1 cellular context compared by ENCODE assay signal in genomic region chr2:192030289-192030688, GRCh38.
TF ChIP-seq lines count a peak whose summit lies in the region.

No MANE protein-coding gene starts in this region.

TF ChIP-seq in HepG2, 621 proteins besides CTCF, POLR2A, EP300 and RAD21 (continued from another document):
- TF ChIP-seq PAXIP1 (CRISPR knock-in tag; conservative IDR thresholded peaks at IDR 0.05), result no peak
- no peak for TF ChIP-seq ZNF639 (CRISPR knock-in tag; conservative IDR thresholded peaks at IDR 0.05)
- no peak for TF ChIP-seq CSRNP1 (CRISPR knock-in tag; IDR thresholded peaks at IDR 0.05)
- TF ChIP-seq RCOR2 (CRISPR knock-in tag; IDR thresholded peaks at IDR 0.05), result no peak
